In genomic region chr12:46265102-46265501, GRCh38 we compare ENCODE assay signal across 14 cellular contexts. TPM values are rescaled to one million over a fixed set of nuclear protein-coding genes. Genes with fewer than 3 reads are reported as not detected.
DNase-seq lines count a peak whose midpoint lies in the region; ATAC-seq, FAIRE-seq and TF ChIP-seq lines count a peak whose summit lies in the region.
"Had no signal": no experiment of that assay in that cellular context is flagged by ENCODE, and none has a peak within 500 bp of the region (broad histone marks: within the 10 kb centered on the region; RNA-seq: fewer than 3 reads in every experiment).

No MANE protein-coding gene starts in this region.

- peak overlapping the region in 6 of 10 donors; percentile 13 to 86 (median 78) for H3K27ac ChIP-seq in heart right ventricle
- peak overlapping the region; percentile 93 for H3K27ac ChIP-seq in OCI-LY1 (ENCODE audit: low read depth, low read length, poor library complexity, severe bottlenecking)
- peak overlapping the region; percentile 89 to 95 (median 91) for H3K27ac ChIP-seq in gastroesophageal sphincter
- H3K27ac ChIP-seq in suprapubic skin = no peak overlapping the region

- H3K4me3 ChIP-seq in heart right ventricle (no peak overlapping the region), OCI-LY1 (ENCODE audit: low read depth, low read length, poor library complexity, severe bottlenecking) (peak overlapping the region; percentile 91), gastroesophageal sphincter (peak overlapping the region in 1 of 2 donors; percentile 63), suprapubic skin (peak overlapping the region; percentile 80)

- H2AFZ ChIP-seq in OCI-LY1 (ENCODE audit: low read length) = no peak overlapping the region

- FAIRE-seq in urothelium cell line (lab: Jason Lieb, UNC) = no peak

- DNase-seq in heart right ventricle = no peak
- no peak for DNase-seq in Right ventricle myocardium superior
- DNase-seq in suprapubic skin (ENCODE audit: low spot score in 2 of 2) = no peak
- no peak for DNase-seq in NCI-H1105 treated with DMSO at 0.1 percent for 48 hours (lab: John Stamatoyannopoulos, UW)
- no peak for DNase-seq in NCI-H82 (lab: John Stamatoyannopoulos, UW)
- no peak for DNase-seq in urothelium cell line (ENCODE audit: low spot score)
- DNase-seq: ACHN; activated naive CD8-positive, alpha-beta T cell treated with anti-CD3 and anti-CD28 coated beads, Interleukin-2, amount 10 ng/mL, durations not matched to agents 7 days and 5 days; DMS 273 treated with DMSO at 0.1 percent for 48 hours; mesenchymal stem cell had no signal

- no peaks in the 10 kb centered on the region for H3K36me3 ChIP-seq in heart right ventricle
- peaks cover 77% of the 10 kb centered on the region for H3K36me3 ChIP-seq in OCI-LY1 (ENCODE audit: insufficient read depth, low read length)
- no peaks in the 10 kb centered on the region for H3K36me3 ChIP-seq in gastroesophageal sphincter
- H3K36me3 ChIP-seq in suprapubic skin = no peaks in the 10 kb centered on the region

- no peak for TF ChIP-seq POLR2A in gastroesophageal sphincter (IDR thresholded peaks at IDR 0.05)
- TF ChIP-seq POLR2A in suprapubic skin (IDR thresholded peaks at IDR 0.05) = no peak

- TF ChIP-seq CTCF in heart right ventricle (IDR thresholded peaks at IDR 0.05) (no peak), OCI-LY1 (IDR thresholded peaks at IDR 0.05; ENCODE audit: low read length) (no peak), gastroesophageal sphincter (IDR thresholded peaks at IDR 0.05) (no peak), suprapubic skin (IDR thresholded peaks at IDR 0.05) (no peak)

- intact Hi-C loops in heart right ventricle (cut with DNase I) (loop anchor here in 5 of 10 donors (5.0 to 10.0 kb wide), 6 partner anchors 50 to 140 kb away; no protein-coding TSS in a partner anchor), Right ventricle myocardium superior (cut with DNase I) (loop anchor here (10.0 kb wide), 1 partner anchor 50 kb away; no protein-coding TSS in a partner anchor)

- no peaks in the 10 kb centered on the region for H3F3A ChIP-seq in OCI-LY1 (ENCODE audit: insufficient read depth, low read length)

- H3K27me3 ChIP-seq in heart right ventricle (peaks cover 0 to 35% (median 6%) of the 10 kb centered on the region in 7 donors), OCI-LY1 (ENCODE audit: insufficient read depth, low read length) (no peaks in the 10 kb centered on the region), gastroesophageal sphincter (peaks cover 7% of the 10 kb centered on the region), suprapubic skin (no peaks in the 10 kb centered on the region)

- H3K79me2 ChIP-seq in OCI-LY1 (ENCODE audit: insufficient read depth, low read length) = peaks cover 85% of the 10 kb centered on the region

- H3K9me3 ChIP-seq in heart right ventricle (no peaks in the 10 kb centered on the region), OCI-LY1 (ENCODE audit: low read length) (no peaks in the 10 kb centered on the region), gastroesophageal sphincter (no peaks in the 10 kb centered on the region), suprapubic skin (no peaks in the 10 kb centered on the region)

- no peaks in the 10 kb centered on the region for H4K20me1 ChIP-seq in OCI-LY1 (ENCODE audit: insufficient read depth, low read length)

- no peaks in the 10 kb centered on the region for H3K9me2 ChIP-seq in OCI-LY1 (ENCODE audit: low read depth, low read length)

- peak overlapping the region; percentile 87 for H3K4me2 ChIP-seq in OCI-LY1 (ENCODE audit: low read length)

- ATAC-seq in heart right ventricle (no peak), Right ventricle myocardium superior (ENCODE audit: poor library complexity) (no peak), gastroesophageal sphincter (no peak)
- ATAC-seq: activated CD4-positive, alpha-beta T cell treated with anti-CD3 and anti-CD28 coated beads for 36 hours; esophagus mucosa had no signal

- peak overlapping the region; percentile 99; the same call in 1 of the 2 replicates for H3K9ac ChIP-seq in OCI-LY1 (ENCODE audit: low read length)

- H3K4me1 ChIP-seq in heart right ventricle (peaks cover 0 to 85% (median 31%) of the 10 kb centered on the region in 9 donors), OCI-LY1 (ENCODE audit: insufficient read depth, low read length, severe bottlenecking) (peaks cover 50% of the 10 kb centered on the region), gastroesophageal sphincter (peaks cover 10 to 78% (median 12%) of the 10 kb centered on the region in 3 donors), suprapubic skin (peaks cover 59% of the 10 kb centered on the region)

- TF ChIP-seq EP300 in gastroesophageal sphincter (IDR thresholded peaks at IDR 0.05) = no peak
- no peak for TF ChIP-seq EP300 in suprapubic skin (IDR thresholded peaks at IDR 0.05)

RNA-seq across cellular contexts. Expression of gene SLC38A1, which starts 3.7 kb away (rescaled TPM):
- total RNA-seq in heart right ventricle (100 to 1,000 TPM; 120 to 221 (median 142) TPM), Right ventricle myocardium superior (136 TPM), gastroesophageal sphincter (100 to 1,000 TPM; 175 to 273 (median 195) TPM), suprapubic skin (100 to 1,000 TPM in 3 of 4 donors, 10 to 100 TPM in 1; 96.2 to 110 (median 102) TPM)
- polyA plus RNA-seq in heart right ventricle = 10 to 100 TPM; 32.0 to 71.5 TPM

Comparison
In these comparisons a context has a peak if more than half of its experiments do, and no peak if none do; other contexts are left out.
1. H3K4me3 ChIP-seq: peak in OCI-LY1 (single experiment) and suprapubic skin (single experiment); none in heart right ventricle (0 of 10).